In the genomic region with DNA sequence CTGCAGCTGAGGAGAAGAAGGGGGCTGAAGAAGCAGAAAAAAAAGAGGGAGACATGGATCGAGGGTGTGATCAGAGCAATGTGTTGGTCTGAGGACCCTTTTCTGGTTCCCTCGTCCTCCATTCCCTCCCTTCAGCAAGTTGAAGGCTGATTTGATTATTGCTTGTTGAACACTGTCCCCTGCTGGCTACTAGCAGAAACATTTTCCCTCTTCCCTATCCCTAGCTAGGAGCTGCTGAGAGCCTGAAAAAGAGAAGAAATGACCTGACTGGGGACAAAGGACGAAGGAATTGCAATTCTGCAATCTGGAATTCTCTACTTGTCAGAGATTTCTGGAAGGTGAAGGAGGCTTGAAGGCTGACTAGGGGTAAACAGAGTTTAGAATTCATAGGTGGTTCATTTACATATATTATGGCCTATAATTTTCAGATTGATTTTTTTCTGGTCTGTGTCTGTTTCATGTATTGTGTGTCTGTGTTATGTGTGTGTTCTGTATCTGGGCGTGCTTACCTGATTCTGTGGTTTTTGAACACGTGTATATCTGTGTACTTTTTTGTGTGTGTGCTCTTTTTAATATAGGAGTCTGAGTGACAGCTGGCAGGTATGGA, we compare ENCODE assay signal across 8 cellular contexts. TPM values are rescaled to one million over a fixed set of nuclear protein-coding genes. Genes with fewer than 3 reads are reported as not detected.
DNase-seq lines count a peak whose midpoint lies in the region; ATAC-seq and TF ChIP-seq lines count a peak whose summit lies in the region.

No MANE protein-coding gene starts in this region.

- H3K4me1 ChIP-seq in BE2C = no peaks in the 10 kb centered on the region
- H3K4me1 ChIP-seq in KMS-11 (ENCODE audit: low read depth, poor library complexity, severe bottlenecking) = no peaks in the 10 kb centered on the region
- H3K4me1 ChIP-seq in mammary epithelial cell (ENCODE audit: insufficient read depth, low read length) = peaks cover 3% of the 10 kb centered on the region
- H3K4me1 ChIP-seq in skeletal muscle tissue (ENCODE audit: control insufficient read depth in 3 of 3, insufficient read depth in 3 of 3, low read length in 3 of 3) = peaks cover 11 to 18% (median 15%) of the 10 kb centered on the region in 3 donors

- ATAC-seq in HG03025 (IDR thresholded peaks at IDR 0.05; ENCODE audit: low FRiP score, unreplicated experiment) = no peak

- 9% methylated on average over 5 of the region's 5 CpGs for WGBS in mammary epithelial cell (ENCODE audit: low coverage, missing lambda C conversion rate)

- no TSS peak for BruUV-seq in mammary epithelial cell (replicated peaks; lab: Mats Ljungman, UMichigan)

- TF ChIP-seq CTCF in BE2C (IDR thresholded peaks at IDR 0.05; ENCODE audit: low read depth, low read length) (peak; percentile 99), GM13976 (IDR thresholded peaks at IDR 0.05; ENCODE audit: borderline replicate concordance, control extremely low read depth, extremely low read depth, insufficient read depth, missing control alignments) (peak; percentile 92), KMS-11 (conservative IDR thresholded peaks at IDR 0.05; ENCODE audit: low read depth, low read length) (peak; percentile 100), mammary epithelial cell (conservative IDR thresholded peaks at IDR 0.05 in 1 of 2, IDR thresholded peaks at IDR 0.05 in 1 of 2; ENCODE audit: extremely low read depth in 1 of 2, insufficient read depth in 1 of 2, low read depth in 1 of 2, low read length in 2 of 2) (peak; percentile 96 to 97)

- DNase-seq in BE2C (peak; percentile 52), GM13976 (ENCODE audit: low spot score) (peak; percentile 73), OCI-M1 (lab: John Stamatoyannopoulos, UW) (peak; percentile 89), mammary epithelial cell (peak; percentile 46), iPS-NIHi7 (ENCODE audit: extremely low spot score) (peak; percentile 81)

- H3K27me3 ChIP-seq in BE2C (peaks cover 2% of the 10 kb centered on the region; the same call in 1 of the 2 replicates), KMS-11 (ENCODE audit: insufficient read depth, low read depth) (no peaks in the 10 kb centered on the region), mammary epithelial cell (ENCODE audit: insufficient read depth, low read length) (no peaks in the 10 kb centered on the region), skeletal muscle tissue (ENCODE audit: control insufficient read depth in 3 of 3, insufficient read depth in 3 of 3, low read length in 3 of 3) (no peaks in the 10 kb centered on the region)

- H3K79me2 ChIP-seq in KMS-11 (ENCODE audit: insufficient read depth, low read depth) = no peaks in the 10 kb centered on the region
- no peaks in the 10 kb centered on the region for H3K79me2 ChIP-seq in mammary epithelial cell (ENCODE audit: insufficient read depth, low read length)

- CTCF ChIA-PET in mammary epithelial cell (lab: Charles Lee; ENCODE audit: low non-redundant PET) = interaction anchor here (0.6 to 1.0 kb wide), 5 partner anchors 125 to 887 kb away, joined by 3 to 6 read pairs (median 6); partner anchors contain the start of gene ATP1A2

- H3K9ac ChIP-seq in KMS-11 (no peak overlapping the region), mammary epithelial cell (ENCODE audit: insufficient read depth, low read length) (no peak overlapping the region), skeletal muscle tissue (ENCODE audit: low read depth in 1 of 3, low read length in 3 of 3) (peak overlapping the region in 1 of 3 donors; percentile 20)

- dilution Hi-C loops in mammary epithelial cell (cut with HindIII; ENCODE audit: low sequenced_read_pairs) = no loop called here

- H3K27ac ChIP-seq in KMS-11 (no peak overlapping the region), mammary epithelial cell (ENCODE audit: insufficient read depth, low read depth, low read length) (no peak overlapping the region), skeletal muscle tissue (ENCODE audit: low read depth, low read length) (no peak overlapping the region)

- in situ Hi-C loops in GM13976 (cut with MboI; ENCODE audit: low sequenced_read_pairs, unreplicated experiment) = loop anchor here (10.0 kb wide), 2 partner anchors 182 to 282 kb away; partner anchors contain the start of genes CASQ1 and IGSF8
- in situ Hi-C loops in mammary epithelial cell (cut with MboI; ENCODE audit: low sequenced_read_pairs in 2 of 2) = no loop called here

- H3K4me3 ChIP-seq in BE2C (ENCODE audit: low read depth, low read length) (no peak overlapping the region), KMS-11 (IDR thresholded peaks at IDR 0.05; ENCODE audit: insufficient read depth, low read depth, low read length) (no peak overlapping the region), mammary epithelial cell (replicated peaks in 1 of 3; ENCODE audit: insufficient read depth in 1 of 3, low read depth in 2 of 3, low read length in 3 of 3) (no peak overlapping the region), skeletal muscle tissue (ENCODE audit: low read length in 3 of 3) (peak overlapping the region in 2 of 3 donors; percentile 31 to 52)

- H3K36me3 ChIP-seq in BE2C (no peaks in the 10 kb centered on the region), KMS-11 (ENCODE audit: insufficient read depth) (no peaks in the 10 kb centered on the region), mammary epithelial cell (ENCODE audit: insufficient read depth, low read length) (no peaks in the 10 kb centered on the region), skeletal muscle tissue (ENCODE audit: control insufficient read depth in 3 of 3, insufficient read depth in 3 of 3, low read length in 3 of 3) (no peaks in the 10 kb centered on the region)

- intact Hi-C loops in mammary epithelial cell (cut with micrococcal nuclease) = loop anchor here (1.0 to 2.0 kb wide), 6 partner anchors 22 to 291 kb away; partner anchors contain the start of genes COPA and NCSTN

- H3K4me2 ChIP-seq in KMS-11 (no peak overlapping the region), mammary epithelial cell (ENCODE audit: insufficient read depth, low read depth, low read length) (no peak overlapping the region)

- H4K20me1 ChIP-seq in KMS-11 (ENCODE audit: insufficient read depth) (no peaks in the 10 kb centered on the region), mammary epithelial cell (ENCODE audit: insufficient read depth, low read length) (no peaks in the 10 kb centered on the region)

- H3K9me3 ChIP-seq in BE2C (no peaks in the 10 kb centered on the region), mammary epithelial cell (replicated peaks; ENCODE audit: insufficient read depth, low read length) (no peaks in the 10 kb centered on the region), skeletal muscle tissue (ENCODE audit: control insufficient read depth in 3 of 3, low read length in 3 of 3) (no peaks in the 10 kb centered on the region)

- H2AFZ ChIP-seq in KMS-11 (ENCODE audit: low read depth) (peak overlapping the region; percentile 29; the same call in 1 of the 2 replicates), mammary epithelial cell (ENCODE audit: low read depth, low read length) (no peak overlapping the region)

RNA-seq across cellular contexts. Expression of gene NHLH1, which starts 9.8 kb away (rescaled TPM):
- 4.6 TPM for polyA plus RNA-seq in BE2C (2012; ENCODE audit: insufficient read depth, insufficient read length, low read depth)
- total RNA-seq in mammary epithelial cell (not detected), skeletal muscle tissue (not detected)
- polyA plus RNA-seq in mammary epithelial cell = 0.10 TPM
- polyA minus RNA-seq in mammary epithelial cell = 1.2 TPM

RNA-seq across cellular contexts. Expression of gene VANGL2, which starts 23.7 kb away (rescaled TPM):
- 15.4 TPM for polyA plus RNA-seq in BE2C (2012; ENCODE audit: insufficient read depth, insufficient read length, low read depth)
- total RNA-seq in mammary epithelial cell (10 to 100 TPM in 1 of 2 donors, 1 to 10 TPM in 1; 8.7 to 10.3 TPM), skeletal muscle tissue (2.1 TPM)
- 7.4 TPM for polyA plus RNA-seq in mammary epithelial cell
- 6.4 TPM for polyA minus RNA-seq in mammary epithelial cell

RNA-seq across cellular contexts. Expression of gene NCSTN, which starts 33.4 kb away (rescaled TPM):
- 108 TPM for polyA plus RNA-seq in BE2C (2012; ENCODE audit: insufficient read depth, insufficient read length, low read depth)
- total RNA-seq in mammary epithelial cell (100 to 1,000 TPM in 1 of 2 donors, 10 to 100 TPM in 1; 85.0 to 102 TPM), skeletal muscle tissue (53.8 TPM)
- polyA plus RNA-seq in mammary epithelial cell = 145 TPM
- polyA minus RNA-seq in mammary epithelial cell = 95.9 TPM

RNA-seq across cellular contexts. Expression of gene COPA, which starts 33.6 kb away (rescaled TPM):
- polyA plus RNA-seq in BE2C (2012; ENCODE audit: insufficient read depth, insufficient read length, low read depth) = 90.3 TPM
- 100 to 1,000 TPM; 155 to 173 TPM for total RNA-seq in mammary epithelial cell
- 120 TPM for polyA plus RNA-seq in mammary epithelial cell
- 348 TPM for polyA minus RNA-seq in mammary epithelial cell
- total RNA-seq in skeletal muscle tissue = 211 TPM

Comparison
In these comparisons a context has a peak if more than half of its experiments do, and no peak if none do; other contexts are left out.
1. H3K4me3 ChIP-seq: peak in skeletal muscle tissue (2 of 3); none in BE2C (single experiment), KMS-11 (single experiment) and mammary epithelial cell (0 of 3).
2. Peak in every context shown above with its lines, with median percentiles within 50 percentile points of each other: DNase-seq and CTCF ChIP-seq.